8 cellular contexts compared by ENCODE assay signal in the genomic region with DNA sequence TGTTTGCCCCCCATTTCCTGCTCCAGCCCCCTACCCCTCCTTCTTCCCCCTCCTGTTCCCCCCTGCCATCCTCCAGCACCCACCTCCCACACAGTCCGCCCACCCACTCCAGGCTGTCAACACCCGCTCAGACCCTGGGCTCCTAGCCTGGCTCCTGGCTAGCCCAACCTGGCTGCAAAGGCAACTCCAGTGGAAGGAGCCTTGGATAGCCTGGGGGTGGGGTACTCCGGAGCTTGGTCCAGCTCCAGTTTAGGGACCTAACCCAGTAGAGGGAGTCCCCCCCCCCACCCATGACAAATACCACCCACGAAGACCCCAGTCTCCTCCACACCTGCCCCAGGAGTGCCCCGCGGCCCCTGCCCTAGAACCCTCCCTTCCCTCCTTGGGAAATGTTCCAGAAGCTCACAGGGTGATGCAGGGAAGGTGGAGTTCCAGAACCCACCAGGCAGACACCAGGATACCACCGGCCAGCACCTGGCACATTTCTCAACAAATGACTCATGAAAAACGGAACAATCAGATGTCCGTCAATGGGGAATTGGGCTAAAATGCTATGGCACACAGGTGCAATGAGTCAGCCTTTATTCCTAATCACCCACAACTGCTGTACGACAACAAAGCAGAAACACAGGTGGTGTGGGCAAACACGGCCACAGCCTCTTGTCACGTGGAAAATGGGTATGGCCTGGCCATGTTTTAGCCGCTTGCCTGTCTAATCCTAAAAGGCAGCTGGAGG. TPM values are rescaled to one million over a fixed set of nuclear protein-coding genes. Genes with fewer than 3 reads are reported as not detected.
A peak's percentile ranks its signal among the peaks of the same experiment; 100 is the strongest.
DNase-seq lines count a peak whose midpoint lies in the region; ATAC-seq lines count a peak whose summit lies in the region.

No MANE protein-coding gene starts in this region.

- peak overlapping the region; percentile 52 for H3K4me3 Mint-ChIP-seq in activated naive CD8-positive, alpha-beta T cell
- no peak overlapping the region for H3K4me3 Mint-ChIP-seq in activated naive CD8-positive, alpha-beta T cell treated with anti-CD3 and anti-CD28 coated beads, Interleukin-2, amount 50 U/mL, for 24 hours
- peak overlapping the region; percentile 38 to 49 for H3K4me3 Mint-ChIP-seq in stimulated activated naive CD8-positive, alpha-beta T cell treated with anti-CD3 and anti-CD28 coated beads, Interleukin-15, amount 100 ng/mL, for 72 hours

- H3K9me3 Mint-ChIP-seq in activated naive CD8-positive, alpha-beta T cell (ENCODE audit: low read depth): no peaks in the 10 kb centered on the region
- H3K9me3 Mint-ChIP-seq in activated naive CD8-positive, alpha-beta T cell treated with anti-CD3 and anti-CD28 coated beads, Interleukin-2, amount 50 U/mL, for 24 hours: no peaks in the 10 kb centered on the region
- no peaks in the 10 kb centered on the region for H3K9me3 Mint-ChIP-seq in stimulated activated naive CD8-positive, alpha-beta T cell treated with anti-CD3 and anti-CD28 coated beads, Interleukin-15, amount 100 ng/mL, for 72 hours

- no peaks in the 10 kb centered on the region for H3K36me3 Mint-ChIP-seq in activated naive CD8-positive, alpha-beta T cell
- H3K36me3 Mint-ChIP-seq in activated naive CD8-positive, alpha-beta T cell treated with anti-CD3 and anti-CD28 coated beads, Interleukin-2, amount 50 U/mL, for 24 hours (ENCODE audit: low read depth): no peaks in the 10 kb centered on the region

- no peak for ATAC-seq in activated naive CD8-positive, alpha-beta T cell treated with anti-CD3 and anti-CD28 coated beads, Interleukin-2, amount 50 U/mL, for 24 hours
- no peak for ATAC-seq in stimulated activated naive CD8-positive, alpha-beta T cell treated with anti-CD3 and anti-CD28 coated beads, Interleukin-15, amount 100 ng/mL, for 72 hours
- ATAC-seq in GM21723 (IDR thresholded peaks at IDR 0.05; ENCODE audit: unreplicated experiment) (no peak), HG02885 (IDR thresholded peaks at IDR 0.05; ENCODE audit: poor library complexity, unreplicated experiment) (no peak)

- H3K27ac Mint-ChIP-seq in activated naive CD8-positive, alpha-beta T cell: no peak overlapping the region
- H3K27ac Mint-ChIP-seq in activated naive CD8-positive, alpha-beta T cell treated with anti-CD3 and anti-CD28 coated beads, Interleukin-2, amount 50 U/mL, for 24 hours: no peak overlapping the region
- peak overlapping the region in 1 of 2 donors; percentile 82 for H3K27ac Mint-ChIP-seq in stimulated activated naive CD8-positive, alpha-beta T cell treated with anti-CD3 and anti-CD28 coated beads, Interleukin-15, amount 100 ng/mL, for 72 hours

- peaks cover 24% of the 10 kb centered on the region for H3K4me1 Mint-ChIP-seq in activated naive CD8-positive, alpha-beta T cell (ENCODE audit: low read depth)
- peaks cover 26% of the 10 kb centered on the region for H3K4me1 Mint-ChIP-seq in activated naive CD8-positive, alpha-beta T cell treated with anti-CD3 and anti-CD28 coated beads, Interleukin-2, amount 50 U/mL, for 24 hours
- peaks cover 36% of the 10 kb centered on the region for H3K4me1 Mint-ChIP-seq in stimulated activated naive CD8-positive, alpha-beta T cell treated with anti-CD3 and anti-CD28 coated beads, Interleukin-15, amount 100 ng/mL, for 72 hours

- no peak for DNase-seq in activated naive CD8-positive, alpha-beta T cell treated with anti-CD3 and anti-CD28 coated beads, Interleukin-2, amount 50 U/mL, for 24 hours
- DNase-seq in NCI-H226: peak; percentile 16
- peak; percentile 47 to 48 for DNase-seq in dermis microvascular lymphatic vessel endothelial cell (ENCODE audit: low read depth in 2 of 2)
- no peak for DNase-seq in stimulated activated naive CD8-positive, alpha-beta T cell treated with anti-CD3 and anti-CD28 coated beads, Interleukin-15, amount 100 ng/mL, for 72 hours
- DNase-seq in NCI-H524 treated with DMSO at 0.1 percent for 48 hours (lab: John Stamatoyannopoulos, UW): no peak

- H3K27me3 Mint-ChIP-seq in activated naive CD8-positive, alpha-beta T cell: no peaks in the 10 kb centered on the region
- H3K27me3 Mint-ChIP-seq in activated naive CD8-positive, alpha-beta T cell treated with anti-CD3 and anti-CD28 coated beads, Interleukin-2, amount 50 U/mL, for 24 hours: no peaks in the 10 kb centered on the region
- no peaks in the 10 kb centered on the region for H3K27me3 Mint-ChIP-seq in stimulated activated naive CD8-positive, alpha-beta T cell treated with anti-CD3 and anti-CD28 coated beads, Interleukin-15, amount 100 ng/mL, for 72 hours

RNA-seq across cellular contexts. Expression of gene SLC12A7, which starts 0.9 kb away (rescaled TPM):
- 20.2 and 32.2 TPM in 2 replicates for total RNA-seq in dermis microvascular lymphatic vessel endothelial cell

Comparison
In these comparisons a context has a peak if more than half of its experiments do, and no peak if none do; other contexts are left out.
1. DNase-seq: peak in NCI-H226 (single experiment) and dermis microvascular lymphatic vessel endothelial cell (2 of 2); none in activated naive CD8-positive, alpha-beta T cell treated with anti-CD3 and anti-CD28 coated beads, Interleukin-2, amount 50 U/mL, for 24 hours (single experiment), stimulated activated naive CD8-positive, alpha-beta T cell treated with anti-CD3 and anti-CD28 coated beads, Interleukin-15, amount 100 ng/mL, for 72 hours (0 of 2) and NCI-H524 treated with DMSO at 0.1 percent for 48 hours (single experiment).